In genomic region chr10:126009590-126009989, GRCh38 we compare ENCODE assay signal across 15 cellular contexts.
DNase-seq lines count a peak whose midpoint lies in the region; ATAC-seq and TF ChIP-seq lines count a peak whose summit lies in the region.
"Had no signal": no experiment of that assay in that cellular context is flagged by ENCODE, and none has a peak within 500 bp of the region (broad histone marks: within the 10 kb centered on the region; RNA-seq: fewer than 3 reads in every experiment).

No MANE protein-coding gene starts in this region.

- H3K4me3 ChIP-seq in SK-N-SH (ENCODE audit: low read depth in 2 of 2, low read length in 1 of 2), result no peak overlapping the region
- H3K4me3 ChIP-seq: GM23248 had no signal

- ATAC-seq in SK-N-SH treated with all-trans-retinoic acid at 6 μM for 48 hours (no peak), HG02870 (IDR thresholded peaks at IDR 0.05; ENCODE audit: unreplicated experiment) (no peak), HG02588 (IDR thresholded peaks at IDR 0.05; ENCODE audit: unreplicated experiment) (no peak), HG03521 (IDR thresholded peaks at IDR 0.05; ENCODE audit: unreplicated experiment) (no peak)
- ATAC-seq: HCT116 had no signal

- WGBS in SK-N-SH (ENCODE audit: low lambda C conversion rate), result 97% methylated on average over 8 of the region's 8 CpGs

- H4K20me1 ChIP-seq in SK-N-SH (ENCODE audit: insufficient read depth), result no peaks in the 10 kb centered on the region

- peaks cover 5% of the 10 kb centered on the region for H3K9me3 ChIP-seq in SK-N-SH

- H3K27me3 ChIP-seq in SK-N-SH (ENCODE audit: insufficient read depth), result no peaks in the 10 kb centered on the region

- H3K9me3 Mint-ChIP-seq in neural crest cell (peaks cover 10% of the 10 kb centered on the region), type B pancreatic cell (no peaks in the 10 kb centered on the region)
- H3K9me3 Mint-ChIP-seq: CD4-positive, alpha-beta T cell had no signal

- TF ChIP-seq RAD21 in SK-N-SH (IDR thresholded peaks at IDR 0.05; ENCODE audit: low read length), result no peak

- no peak overlapping the region for H3K4me2 ChIP-seq in SK-N-SH

- H3K9me2 ChIP-seq in SK-N-SH, result no peaks in the 10 kb centered on the region

- no peak overlapping the region for H2AFZ ChIP-seq in SK-N-SH (ENCODE audit: low read depth)
- H2AFZ ChIP-seq: GM23248 had no signal

- H3F3A ChIP-seq in SK-N-SH (replicated peaks; ENCODE audit: insufficient read depth), result no peaks in the 10 kb centered on the region

- H3K36me3 ChIP-seq in SK-N-SH (replicated peaks in 1 of 2; ENCODE audit: control insufficient read depth in 1 of 2, insufficient read depth in 2 of 2, low read length in 1 of 2), result peaks cover 0 to 9% of the 10 kb centered on the region in 2 experiments

- H3K27ac Mint-ChIP-seq in neural crest cell (ENCODE audit: unreplicated experiment) (peak overlapping the region; percentile 97), type B pancreatic cell (peak overlapping the region; percentile 34)
- H3K27ac Mint-ChIP-seq: CD4-positive, alpha-beta T cell had no signal

- no peak for DNase-seq in SK-N-SH
- peak; percentile 53 for DNase-seq in left kidney (ENCODE audit: low read depth, low spot score)
- DNase-seq in neural crest cell (ENCODE audit: low read depth, low spot score), result no peak
- no peak for DNase-seq in type B pancreatic cell (ENCODE audit: extremely low spot score, unreplicated experiment)
- DNase-seq: Calu3; CD4-positive, alpha-beta T cell; DMS 273 treated with DMSO at 0.1 percent for 48 hours; GM23248 had no signal

- POLR2A ChIA-PET in SK-N-SH (lab: Yijun Ruan, JAX), result no interaction called here

- no peaks in the 10 kb centered on the region for H3K27me3 Mint-ChIP-seq in neural crest cell (ENCODE audit: low read depth)
- no peaks in the 10 kb centered on the region for H3K27me3 Mint-ChIP-seq in type B pancreatic cell

- no peak overlapping the region for H3K9ac ChIP-seq in SK-N-SH
- H3K9ac ChIP-seq: GM23248 had no signal

- H3K4me1 Mint-ChIP-seq in neural crest cell (peaks cover 50% of the 10 kb centered on the region), type B pancreatic cell (ENCODE audit: unreplicated experiment) (peaks cover 31% of the 10 kb centered on the region)

- TF ChIP-seq EP300 in SK-N-SH (IDR thresholded peaks at IDR 0.05; ENCODE audit: borderline replicate concordance in 1 of 2, low read depth in 1 of 2, low read length in 1 of 2), result no peak

- H3K4me1 ChIP-seq in SK-N-SH (ENCODE audit: control insufficient read depth in 1 of 2, insufficient read depth in 2 of 2, low read depth in 1 of 2, low read length in 1 of 2), result peaks cover 4 to 5% of the 10 kb centered on the region in 2 experiments; a peak in 3 of 4 replicates

- H3K27ac ChIP-seq in SK-N-SH (ENCODE audit: low read depth in 2 of 2, low read length in 1 of 2), result no peak overlapping the region; a peak in 1 of 4 replicates
- H3K27ac ChIP-seq: 22Rv1, GM23248, HL-60 had no signal

- no peaks in the 10 kb centered on the region for H3K79me2 ChIP-seq in SK-N-SH (ENCODE audit: insufficient read depth)

- TF ChIP-seq CTCF in SK-N-SH (IDR thresholded peaks at IDR 0.05), result no peak
- no peak for TF ChIP-seq CTCF in neural crest cell (conservative IDR thresholded peaks at IDR 0.05)
- no peak for TF ChIP-seq CTCF in type B pancreatic cell (conservative IDR thresholded peaks at IDR 0.05)

- CTCF ChIA-PET in SK-N-SH (lab: Yijun Ruan, JAX), result no interaction called here

- no peak overlapping the region for H3K4me3 Mint-ChIP-seq in neural crest cell
- no peak overlapping the region for H3K4me3 Mint-ChIP-seq in type B pancreatic cell
- H3K4me3 Mint-ChIP-seq: CD4-positive, alpha-beta T cell had no signal

- H3K36me3 Mint-ChIP-seq in neural crest cell (ENCODE audit: low read depth) (peaks cover 22% of the 10 kb centered on the region), type B pancreatic cell (peaks cover 20% of the 10 kb centered on the region)

TF ChIP-seq in SK-N-SH, 30 proteins besides CTCF, POLR2A, EP300 and RAD21:
- TF ChIP-seq TCF12 (IDR thresholded peaks at IDR 0.05) (0 out of 2 replicates have a peak, but pooled peaks have one; percentile 13), MXI1 (IDR thresholded peaks at IDR 0.05; ENCODE audit: low read depth, low read length) (no peak)

TF ChIP-seq in SK-N-SH treated with all-trans-retinoic acid at 6 μM for 48 hours, 23 proteins besides CTCF, POLR2A, EP300 and RAD21:
- TF ChIP-seq PPARA (CRISPR knock-in tag; IDR thresholded peaks at IDR 0.05; ENCODE audit: borderline replicate concordance) (no peak), GLIS3 (CRISPR knock-in tag; IDR thresholded peaks at IDR 0.05) (no peak), PATZ1 (CRISPR knock-in tag; IDR thresholded peaks at IDR 0.05; ENCODE audit: borderline replicate concordance) (no peak), ZNF565 (CRISPR knock-in tag; conservative IDR thresholded peaks at IDR 0.05; ENCODE audit: low read depth) (no peak), CSDC2 (CRISPR knock-in tag; IDR thresholded peaks at IDR 0.05) (no peak), ZC3H10 (CRISPR knock-in tag; IDR thresholded peaks at IDR 0.05) (no peak)
